Comparison of ENCODE assay signal across 17 cellular contexts in the genomic region with DNA sequence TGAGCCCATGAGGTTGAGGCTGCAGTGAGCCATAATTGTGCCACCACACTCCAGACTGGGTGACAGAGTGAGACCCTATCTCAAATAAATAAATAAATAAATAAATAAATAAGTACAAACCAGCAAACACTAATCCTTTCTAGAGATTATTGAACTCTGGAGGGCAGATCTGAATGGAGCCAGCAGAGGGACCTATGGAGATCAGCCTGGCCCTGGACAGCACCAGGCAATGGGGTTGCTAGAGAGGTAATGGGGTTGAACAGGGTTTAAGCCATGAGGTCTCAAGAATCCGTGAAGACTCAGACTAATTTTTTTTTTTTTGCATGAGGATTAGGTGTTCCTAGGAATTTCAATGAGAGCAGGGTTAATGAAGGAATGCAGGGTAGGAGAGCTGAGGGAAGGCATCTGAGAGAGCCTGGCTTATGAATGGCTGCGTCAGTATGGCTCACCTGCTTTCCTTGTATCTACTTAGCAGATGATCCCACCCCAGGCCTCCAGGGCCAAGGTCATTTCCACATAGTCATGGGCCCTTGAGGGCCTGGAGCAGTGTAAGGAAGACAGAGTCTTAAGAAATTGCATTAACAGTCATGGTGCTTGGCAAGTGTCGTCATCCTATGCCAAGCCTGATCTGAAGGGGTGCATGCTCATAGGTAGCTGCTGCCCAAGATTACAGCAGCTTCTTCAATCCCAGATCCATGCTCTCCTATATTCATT. TPM values are rescaled to one million over a fixed set of nuclear protein-coding genes. Genes with fewer than 3 reads are reported as not detected.
"Had no signal": no experiment of that assay in that cellular context is flagged by ENCODE, and none has a peak within 500 bp of the region (broad histone marks: within the 10 kb centered on the region; RNA-seq: fewer than 3 reads in every experiment).

No MANE protein-coding gene starts in this region.

- H3K4me3 ChIP-seq: cardiac muscle cell, esophagus muscularis mucosa, psoas muscle, spleen had no signal

- H3K9me3 ChIP-seq: esophagus muscularis mucosa, psoas muscle had no signal

- H3K27ac ChIP-seq: cardiac muscle cell, esophagus muscularis mucosa, psoas muscle, spleen, VCaP had no signal

- ATAC-seq: activated CD4-positive, alpha-beta T cell treated with anti-CD3 and anti-CD28 coated beads for 36 hours; activated CD8-positive, alpha-beta T cell treated with anti-CD3 and anti-CD28 coated beads for 36 hours; psoas muscle; sciatic nerve had no signal

- H3K4me1 ChIP-seq: esophagus muscularis mucosa, psoas muscle had no signal

- H3K27me3 ChIP-seq: cardiac muscle cell, esophagus muscularis mucosa, spleen had no signal

- H3K36me3 ChIP-seq: cardiac muscle cell, esophagus muscularis mucosa, spleen had no signal

- DNase-seq: activated CD4-positive, alpha-beta T cell treated with anti-CD3 and anti-CD28 coated beads for 36 hours; activated CD8-positive, alpha-beta memory T cell treated with anti-CD3 and anti-CD28 coated beads, Interleukin-2, amount 50 U/mL, for 4 hours; activated CD8-positive, alpha-beta T cell treated with anti-CD3 and anti-CD28 coated beads for 36 hours; activated naive CD8-positive, alpha-beta T cell treated with anti-CD3 and anti-CD28 coated beads, Interleukin-2, amount 10 ng/mL, durations not matched to agents 7 days and 5 days; anterior cingulate cortex; head of caudate nucleus; occipital lobe; psoas muscle; spleen had no signal

RNA-seq across cellular contexts. Expression of a gene that starts 34.6 kb away (rescaled TPM):
- total RNA-seq: activated CD4-positive, alpha-beta T cell treated with anti-CD3 and anti-CD28 coated beads for 36 hours; activated CD8-positive, alpha-beta T cell treated with anti-CD3 and anti-CD28 coated beads for 36 hours; activated naive CD8-positive, alpha-beta T cell treated with anti-CD3 and anti-CD28 coated beads, Interleukin-2, amount 10 ng/mL, durations not matched to agents 7 days and 5 days; cardiac muscle cell; dermis microvascular lymphatic vessel endothelial cell; esophagus muscularis mucosa; fibroblast of villous mesenchyme; occipital lobe; psoas muscle; sciatic nerve; spleen; ureter had no signal
- polyA plus RNA-seq: cardiac muscle cell, psoas muscle, spleen had no signal

RNA-seq across cellular contexts. Expression of a gene that starts 39.8 kb away (rescaled TPM):
- total RNA-seq: activated CD8-positive, alpha-beta T cell treated with anti-CD3 and anti-CD28 coated beads for 36 hours; cardiac muscle cell; dermis microvascular lymphatic vessel endothelial cell; T-helper 1 cell treated with Interleukin-12 subunit alpha and Interleukin-12 subunit beta and Interleukin-4 antibody, amounts not matched to agents 30 ng/mL and 1 ng/mL, for 36 hours had no signal
- polyA plus RNA-seq: cardiac muscle cell had no signal
